8 cellular contexts compared by ENCODE assay signal in the genomic region with DNA sequence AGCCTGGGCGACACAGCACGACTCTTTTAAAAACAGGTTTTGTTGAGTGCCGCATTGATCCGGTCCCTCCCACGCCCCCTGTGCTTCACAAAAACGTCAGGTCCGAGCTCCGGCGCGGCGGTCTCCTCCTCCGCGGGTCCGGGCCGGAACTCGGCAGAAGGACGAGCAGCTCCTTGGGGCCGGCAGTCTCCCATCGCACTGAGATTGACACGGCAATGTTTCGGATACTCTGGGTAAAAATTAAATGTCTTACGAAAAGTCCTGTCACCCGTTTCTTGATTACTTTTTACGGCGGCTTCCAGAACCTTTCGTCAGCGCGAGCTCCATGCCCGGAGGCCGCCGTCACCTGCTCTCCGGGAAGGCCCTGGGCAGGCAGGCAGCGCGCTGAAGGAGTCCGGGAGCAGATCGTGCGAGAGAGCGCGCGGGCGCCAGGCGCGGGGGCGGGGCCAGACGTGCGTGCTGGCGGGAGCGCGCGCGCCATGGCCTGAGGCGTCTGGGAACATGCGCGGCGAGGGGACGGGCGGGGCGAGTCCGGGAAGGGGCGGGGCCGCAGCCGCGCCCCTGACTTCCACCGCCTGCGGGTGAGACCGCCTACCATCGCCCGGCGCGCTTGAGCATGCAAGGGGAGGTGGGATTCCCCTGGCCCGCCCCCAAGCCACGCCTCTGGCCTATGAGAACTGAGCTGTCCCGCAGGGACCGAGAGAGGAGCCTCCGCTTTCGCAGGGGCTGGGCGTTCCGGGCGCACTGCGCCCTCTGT. TPM values are rescaled to one million over a fixed set of nuclear protein-coding genes. Genes with fewer than 3 reads are reported as not detected.
A peak's percentile ranks its signal among the peaks of the same experiment; 100 is the strongest.
DNase-seq lines count a peak whose midpoint lies in the region; ATAC-seq, FAIRE-seq and TF ChIP-seq lines count a peak whose summit lies in the region.

No MANE protein-coding gene starts in this region.

- H3K4me3 ChIP-seq in H1 (ENCODE audit: extremely low read depth in 1 of 4, insufficient read depth in 2 of 4, low read depth in 3 of 4, low read length in 4 of 4) = peak overlapping the region; percentile 41 to 70 (median 58)

- no peaks in the 10 kb centered on the region for H3K27me3 ChIP-seq in H1 (replicated peaks in 1 of 4; ENCODE audit: control insufficient read depth in 3 of 4, extremely low read depth in 1 of 4, insufficient read depth in 3 of 4, low read length in 3 of 4)

- DNase-seq in Caki2 (ENCODE audit: low read depth) = peak; percentile 100
- DNase-seq in HUDEP-2 (lab: John Stamatoyannopoulos, UW; ENCODE audit: unreplicated experiment in 76 of 76) = peak in 75 of 76 experiments; percentile 74 to 99 (median 98)
- DNase-seq in NOMO-1 treated with dmso at 0.1 percent for 144 hours (lab: John Stamatoyannopoulos, UW; ENCODE audit: unreplicated experiment) = peak; percentile 98
- peak; percentile 99 for DNase-seq in activated CD8-positive, alpha-beta memory T cell treated with anti-CD3 and anti-CD28 coated beads, Interleukin-2, amount 50 U/mL, for 1 hour (ENCODE audit: extremely low read depth)
- DNase-seq in H1 (ENCODE audit: low read depth in 1 of 2, low spot score in 2 of 2) = peak; percentile 98
- DNase-seq in mesenteric fat pad (ENCODE audit: low spot score) = peak; percentile 99
- peak; percentile 98 for DNase-seq in stimulated activated CD8-positive, alpha-beta memory T cell treated with anti-CD3 and anti-CD28 coated beads, Interleukin-15, amount 100 ng/mL, for 1 hour (ENCODE audit: low read depth)

- peak; percentile 92 for ATAC-seq in GM21390 (IDR thresholded peaks at IDR 0.05; ENCODE audit: unreplicated experiment)

- no peaks in the 10 kb centered on the region for H3K9me3 ChIP-seq in H1 (ENCODE audit: insufficient read depth in 2 of 2, low read depth in 1 of 2, low read length in 1 of 2)

- TF ChIP-seq CTCF in H1 (IDR thresholded peaks at IDR 0.05; ENCODE audit: control extremely low read depth in 1 of 3, insufficient read depth in 1 of 3, low read depth in 1 of 3, low read length in 3 of 3) = no peak

- in situ Hi-C loops in Caki2 (cut with HindIII; ENCODE audit: low pct_unique_long_range_greater_than_20kb, low sequenced_read_pairs) = no loop called here

- H3K27ac ChIP-seq in H1 (ENCODE audit: low read depth, low read length) = no peak overlapping the region; the same call in 1 of the 2 replicates

- POLR2A ChIA-PET in H1 (lab: Charles Lee; ENCODE audit: partially characterized antibody) = interaction anchor here (0.5 to 3.0 kb wide), 33 partner anchors 8 to 375 kb away, joined by 3 to 20 read pairs (median 4); partner anchors contain the start of genes ADCY9, SRL and TFAP4

- FAIRE-seq in H1 (lab: Jason Lieb, UNC) = no peak

- H3K23ac ChIP-seq in H1 (ENCODE audit: insufficient read length) = no peak overlapping the region

- H4K91ac ChIP-seq in H1 (replicated peaks; ENCODE audit: insufficient read length, low read length) = no peak overlapping the region

- H3K18ac ChIP-seq in H1 (ENCODE audit: extremely low read depth, low read length) = peak overlapping the region; percentile 48; the same call in 1 of the 2 replicates

- no peak overlapping the region for H3K4ac ChIP-seq in H1 (replicated peaks; ENCODE audit: insufficient read length, low read depth, low read length)

- CTCF ChIA-PET in H1 (lab: Charles Lee; ENCODE audit: partially characterized antibody) = interaction anchor here (0.6 to 3.3 kb wide), 77 partner anchors 9 to 375 kb away, joined by 3 to 22 read pairs (median 4); partner anchors contain the start of genes ADCY9, DNAJA3, SRL and TFAP4

- TF ChIP-seq EP300 in H1 (IDR thresholded peaks at IDR 0.05; ENCODE audit: borderline replicate concordance in 1 of 2, low read depth in 2 of 2, low read length in 2 of 2) = no peak

- H4K5ac ChIP-seq in H1 (ENCODE audit: insufficient read length, low read depth, low read length) = no peak overlapping the region

- peak overlapping the region in 3 of 4 experiments; percentile 32 to 71 (median 66); a peak in 6 of 7 replicates for H3K9ac ChIP-seq in H1 (replicated peaks in 1 of 4; ENCODE audit: extremely low read depth in 1 of 4, low read depth in 3 of 4, low read length in 3 of 4)

- H3K4me1 ChIP-seq in H1 (replicated peaks in 1 of 4; ENCODE audit: control insufficient read depth in 3 of 4, insufficient read depth in 4 of 4, low read length in 3 of 4) = peaks cover 0 to 3% (median 0%) of the 10 kb centered on the region in 4 experiments; a peak in 1 of 7 replicates

- peak overlapping the region; percentile 19 to 60; a peak in 3 of 4 replicates for H3K4me2 ChIP-seq in H1 (ENCODE audit: insufficient read depth in 1 of 2, low read depth in 2 of 2, low read length in 2 of 2)

- no peak overlapping the region for H2BK5ac ChIP-seq in H1 (ENCODE audit: low read depth, low read length)

- peak; percentile 53 to 70 for TF ChIP-seq POLR2A in H1 (IDR thresholded peaks at IDR 0.05; ENCODE audit: control extremely low read depth in 1 of 2, low read depth in 2 of 2, low read length in 2 of 2)

- H4K8ac ChIP-seq in H1 (ENCODE audit: extremely low read depth, insufficient read depth, low read length) = peak overlapping the region; percentile 9; the same call in 1 of the 2 replicates

- no peak overlapping the region for H3K14ac ChIP-seq in H1 (ENCODE audit: insufficient read length)

- no peak overlapping the region for H2BK20ac ChIP-seq in H1 (ENCODE audit: low read length)

- H2BK120ac ChIP-seq in H1 (replicated peaks; ENCODE audit: low read depth, low read length) = no peak overlapping the region

- H2AK5ac ChIP-seq in H1 (ENCODE audit: low read depth, low read length) = no peak overlapping the region

- H2BK15ac ChIP-seq in H1 (ENCODE audit: low read length) = no peak overlapping the region

- H3K79me1 ChIP-seq in H1 (ENCODE audit: low read depth, low read length) = no peaks in the 10 kb centered on the region

- 2% methylated on average over 52 of the region's 80 CpGs; no CpG with 5 or more reads in 1 of the 2 experiments for WGBS in H1 (ENCODE audit: extremely low coverage in 1 of 2, insufficient coverage in 1 of 2, insufficient read length in 1 of 2, insufficient replicate concordance in 2 of 2, low coverage in 1 of 2, low lambda C conversion rate in 2 of 2, missing lambda C conversion rate in 1 of 2), 2 experiments

- TF ChIP-seq RAD21 in H1 (IDR thresholded peaks at IDR 0.05 in 1 of 2, conservative IDR thresholded peaks at IDR 0.05 in 1 of 2; ENCODE audit: low read depth in 2 of 2, low read length in 2 of 2) = peak; percentile 87 to 91

- peaks cover 0 to 2% of the 10 kb centered on the region in 2 experiments for H4K20me1 ChIP-seq in H1 (replicated peaks in 1 of 2; ENCODE audit: control insufficient read depth in 1 of 2, insufficient read depth in 2 of 2, low read length in 2 of 2)

- no peak overlapping the region for H2AFZ ChIP-seq in H1 (ENCODE audit: low read length)

- no peaks in the 10 kb centered on the region for H3K79me2 ChIP-seq in H1 (ENCODE audit: control insufficient read depth in 1 of 2, insufficient read depth in 2 of 2, low read length in 2 of 2)

- H2BK12ac ChIP-seq in H1 (ENCODE audit: low read depth, low read length) = no peak overlapping the region

- no peaks in the 10 kb centered on the region; the same call in 1 of the 2 replicates for H3K23me2 ChIP-seq in H1 (ENCODE audit: low read depth, low read length)

- H3K56ac ChIP-seq in H1 (replicated peaks; ENCODE audit: insufficient read length, low read depth, low read length) = no peak overlapping the region

- H3K36me3 ChIP-seq in H1 (ENCODE audit: control insufficient read depth in 2 of 4, insufficient read depth in 4 of 4, low read length in 3 of 4) = peaks cover 0 to 14% (median 6%) of the 10 kb centered on the region in 4 experiments; a peak in 3 of 8 replicates

TF ChIP-seq in H1, 55 proteins besides CTCF, POLR2A, EP300 and RAD21 (continues in another document):
- TF ChIP-seq RXRA (IDR thresholded peaks at IDR 0.05; ENCODE audit: insufficient read depth, low read depth, low read length) (no peak), EGR1 (IDR thresholded peaks at IDR 0.05; ENCODE audit: borderline replicate concordance, low read depth, low read length) (peak; percentile 47; the same call in 1 of the 2 replicates), PHF8 (conservative IDR thresholded peaks at IDR 0.05; ENCODE audit: low read depth, low read length) (peak; percentile 78), EZH2 (IDR thresholded peaks at IDR 0.05; ENCODE audit: low read depth, low read length, severe bottlenecking) (no peak), TEAD4 (IDR thresholded peaks at IDR 0.05; ENCODE audit: low read depth, low read length) (peak; percentile 40; the same call in 1 of the 2 replicates), GTF2F1 (IDR thresholded peaks at IDR 0.05; ENCODE audit: borderline replicate concordance, low read depth, low read length) (no peak), BCL11A (IDR thresholded peaks at IDR 0.05; ENCODE audit: low read depth in 2 of 2, low read length in 2 of 2) (no peak), FOSL1 (IDR thresholded peaks at IDR 0.05; ENCODE audit: insufficient read depth, low read depth, low read length) (no peak)

RNA-seq across cellular contexts. Expression of gene SRL, which starts 11.7 kb away (rescaled TPM):
- not detected in 2 replicates for total RNA-seq in Caki2 (2014; rRNA removed; shearing (Covaris generic); ENCODE audit: low replicate concordance)
- 0.08 TPM in 1 of 2 replicates, not detected in the other for total RNA-seq in H1 (2021; fragmentation: NEBNext Ultra II Directional; extraction: Animal tissue kit (Norgen Biotek cat#: 25700))
- polyA plus RNA-seq in H1 (2011; rRNA removed) = 0.05 and 0.09 TPM in 2 replicates
- polyA plus RNA-seq in H1 (2011; cell fraction: cytosol; rRNA removed) = 0.04 TPM
- polyA plus RNA-seq in H1 (2011; cell fraction: nucleus; rRNA removed) = 0.09 TPM
- 0.06 to 0.09 TPM (median 0.08 TPM) in 4 replicates for polyA plus RNA-seq in H1 (2012, experiment 1 of 2)
- polyA plus RNA-seq in H1 (2012, experiment 2 of 2) = not detected
- polyA plus RNA-seq in H1 (2013, experiment 1 of 2) = 0.04 TPM
- 0.07 TPM for polyA plus RNA-seq in H1 (2013, experiment 2 of 2)
- polyA minus RNA-seq in H1 (2011; rRNA and poly(A)+ RNA removed) = 0.05 TPM in 1 of 2 replicates, not detected in the other
- polyA minus RNA-seq in H1 (2011; cell fraction: cytosol; rRNA and poly(A)+ RNA removed) = not detected
- not detected for polyA minus RNA-seq in H1 (2011; cell fraction: nucleus; rRNA and poly(A)+ RNA removed)
- 0.45 TPM for total RNA-seq in mesenteric fat pad

RNA-seq across cellular contexts. Expression of gene TFAP4, which starts 19.3 kb away (rescaled TPM):
- 35.1 TPM in 2 replicates for total RNA-seq in Caki2 (2014; rRNA removed; shearing (Covaris generic); ENCODE audit: low replicate concordance)
- total RNA-seq in H1 (2021; fragmentation: NEBNext Ultra II Directional; extraction: Animal tissue kit (Norgen Biotek cat#: 25700)) = 41.0 and 41.6 TPM in 2 replicates
- polyA plus RNA-seq in H1 (2011; rRNA removed) = 16.1 and 21.3 TPM in 2 replicates
- polyA plus RNA-seq in H1 (2011; cell fraction: cytosol; rRNA removed) = 20.1 TPM
- polyA plus RNA-seq in H1 (2011; cell fraction: nucleus; rRNA removed) = 40.5 TPM
- 20.6 to 34.7 TPM (median 28.3 TPM) in 4 replicates for polyA plus RNA-seq in H1 (2012, experiment 1 of 2)
- 17.6 TPM for polyA plus RNA-seq in H1 (2012, experiment 2 of 2)
- polyA plus RNA-seq in H1 (2013, experiment 1 of 2) = 18.0 TPM
- polyA plus RNA-seq in H1 (2013, experiment 2 of 2) = 18.0 TPM
- polyA minus RNA-seq in H1 (2011; rRNA and poly(A)+ RNA removed) = 29.6 and 44.4 TPM in 2 replicates
- polyA minus RNA-seq in H1 (2011; cell fraction: cytosol; rRNA and poly(A)+ RNA removed) = 36.2 TPM
- 30.1 TPM for polyA minus RNA-seq in H1 (2011; cell fraction: nucleus; rRNA and poly(A)+ RNA removed)
- total RNA-seq in mesenteric fat pad = 8.2 TPM
